In genomic region chr2:86368181-86368824, GRCh38 we compare ENCODE assay signal across 8 cellular contexts. TPM values are rescaled to one million over a fixed set of nuclear protein-coding genes. Genes with fewer than 3 reads are reported as not detected.
DNase-seq lines count a peak whose midpoint lies in the region; ATAC-seq and TF ChIP-seq lines count a peak whose summit lies in the region.

No MANE protein-coding gene starts in this region.

- peak overlapping the region; percentile 68 for H2AFZ ChIP-seq in OCI-LY3 (ENCODE audit: low read depth, low read length)

- peak; percentile 72 for TF ChIP-seq CTCF in OCI-LY3 (IDR thresholded peaks at IDR 0.05; ENCODE audit: low read depth, low read length)

- peak overlapping the region; percentile 34 to 72 (median 58); a peak in 21 of 22 replicates for H3K4me2 ChIP-seq in BLaER1 treated with 17β-estradiol and CSF1 and Interleukin-3, amounts not matched to agents 10 nM and 100 nM
- peak overlapping the region; percentile 68 for H3K4me2 ChIP-seq in OCI-LY3 (ENCODE audit: low read length)

- peaks cover 0 to 9% (median 7%) of the 10 kb centered on the region in 11 experiments; a peak in 18 of 22 replicates for H3K9me3 ChIP-seq in BLaER1 treated with 17β-estradiol and CSF1 and Interleukin-3, amounts not matched to agents 10 nM and 100 nM (replicated peaks in 1 of 11)
- peaks cover 4% of the 10 kb centered on the region for H3K9me3 ChIP-seq in HAP-1
- H3K9me3 ChIP-seq in OCI-LY3 (ENCODE audit: insufficient read depth, low read length) = no peaks in the 10 kb centered on the region

- DNase-seq in HAP-1 (ENCODE audit: low spot score in 2 of 2) (peak; percentile 21 to 80), Right ventricle myocardium superior (peak; percentile 55), renal cortical epithelial cell (ENCODE audit: low read depth) (peak; percentile 43), NCI-H1048 (lab: John Stamatoyannopoulos, UW) (no peak), amniotic stem cell (lab: John Stamatoyannopoulos, UW) (no peak)
- peak; percentile 8 for DNase-seq in activated T-helper 9 cell treated with anti-CD3 and anti-CD28 coated beads, Interleukin-2, amount 50 U/mL, for 16 hours (ENCODE audit: low read depth)

- H3K4me3 ChIP-seq in BLaER1 treated with 17β-estradiol and CSF1 and Interleukin-3, amounts not matched to agents 10 nM and 100 nM = peak overlapping the region in 1 of 10 experiments; percentile 24; a peak in 1 of 20 replicates
- H3K4me3 ChIP-seq in HAP-1 (no peak overlapping the region), OCI-LY3 (ENCODE audit: low read length) (peak overlapping the region; percentile 67)

- H3K27me3 ChIP-seq in BLaER1 treated with 17β-estradiol and CSF1 and Interleukin-3, amounts not matched to agents 10 nM and 100 nM = no peaks in the 10 kb centered on the region
- H3K27me3 ChIP-seq in HAP-1 (ENCODE audit: low read depth) (no peaks in the 10 kb centered on the region), OCI-LY3 (ENCODE audit: low read depth, low read length) (no peaks in the 10 kb centered on the region)

- H3K36me3 ChIP-seq in BLaER1 treated with 17β-estradiol and CSF1 and Interleukin-3, amounts not matched to agents 10 nM and 100 nM = no peaks in the 10 kb centered on the region
- H3K36me3 ChIP-seq in HAP-1 (replicated peaks) = no peaks in the 10 kb centered on the region
- no peaks in the 10 kb centered on the region for H3K36me3 ChIP-seq in OCI-LY3 (replicated peaks; ENCODE audit: low read depth, low read length)

- intact Hi-C loops in Right ventricle myocardium superior (cut with DNase I) = loop anchor here (5.0 to 10.0 kb wide), 2 partner anchors 71 to 144 kb away; no protein-coding TSS in a partner anchor

- no peak overlapping the region; a peak in 1 of 22 replicates for H3K9ac ChIP-seq in BLaER1 treated with 17β-estradiol and CSF1 and Interleukin-3, amounts not matched to agents 10 nM and 100 nM
- no peak overlapping the region for H3K9ac ChIP-seq in OCI-LY3 (ENCODE audit: low read length)

- ATAC-seq in Right ventricle myocardium superior (ENCODE audit: poor library complexity) = peak; percentile 60

- H3K4me1 ChIP-seq in BLaER1 treated with 17β-estradiol and CSF1 and Interleukin-3, amounts not matched to agents 10 nM and 100 nM = peaks cover 11 to 26% (median 19%) of the 10 kb centered on the region in 10 experiments; a peak in 18 of 20 replicates
- no peaks in the 10 kb centered on the region; the same call in 1 of the 2 replicates for H3K4me1 ChIP-seq in HAP-1
- H3K4me1 ChIP-seq in OCI-LY3 (ENCODE audit: low read length) = peaks cover 13% of the 10 kb centered on the region

- no peak overlapping the region for H3K27ac ChIP-seq in BLaER1 treated with 17β-estradiol and CSF1 and Interleukin-3, amounts not matched to agents 10 nM and 100 nM
- no peak overlapping the region for H3K27ac ChIP-seq in OCI-LY3 (ENCODE audit: low read length)

- in situ Hi-C loops in HAP-1 (cut with MboI; ENCODE audit: low sequenced_read_pairs) = loop anchor here (10.0 kb wide), 1 partner anchor 144 kb away; no protein-coding TSS in a partner anchor

- H4K20me1 ChIP-seq in BLaER1 treated with 17β-estradiol and CSF1 and Interleukin-3, amounts not matched to agents 10 nM and 100 nM = no peaks in the 10 kb centered on the region
- H4K20me1 ChIP-seq in OCI-LY3 (ENCODE audit: insufficient read depth, low read length) = no peaks in the 10 kb centered on the region

- no peaks in the 10 kb centered on the region for H3K79me2 ChIP-seq in OCI-LY3 (ENCODE audit: low read length)

RNA-seq across cellular contexts. Expression of gene REEP1, which starts 30.9 kb away (rescaled TPM):
- total RNA-seq in Right ventricle myocardium superior = 21.5 TPM
- total RNA-seq in renal cortical epithelial cell = 0.17 and 0.35 TPM in 2 replicates

Comparison
In these comparisons a context has a peak if more than half of its experiments do, and no peak if none do; other contexts are left out.
1. DNase-seq: peak in HAP-1 (2 of 2), activated T-helper 9 cell treated with anti-CD3 and anti-CD28 coated beads, Interleukin-2, amount 50 U/mL, for 16 hours (single experiment), Right ventricle myocardium superior (single experiment) and renal cortical epithelial cell (single experiment); none in NCI-H1048 (single experiment) and amniotic stem cell (single experiment).
2. RNA of gene REEP1, which starts 30.9 kb away (total RNA-seq): 21.5 TPM in Right ventricle myocardium superior (single experiment); 0.17 to 0.35 TPM in renal cortical epithelial cell; every median in the first group is over 10 times any median in the second.